Comparison of ENCODE assay signal across 8 cellular contexts in the genomic region with DNA sequence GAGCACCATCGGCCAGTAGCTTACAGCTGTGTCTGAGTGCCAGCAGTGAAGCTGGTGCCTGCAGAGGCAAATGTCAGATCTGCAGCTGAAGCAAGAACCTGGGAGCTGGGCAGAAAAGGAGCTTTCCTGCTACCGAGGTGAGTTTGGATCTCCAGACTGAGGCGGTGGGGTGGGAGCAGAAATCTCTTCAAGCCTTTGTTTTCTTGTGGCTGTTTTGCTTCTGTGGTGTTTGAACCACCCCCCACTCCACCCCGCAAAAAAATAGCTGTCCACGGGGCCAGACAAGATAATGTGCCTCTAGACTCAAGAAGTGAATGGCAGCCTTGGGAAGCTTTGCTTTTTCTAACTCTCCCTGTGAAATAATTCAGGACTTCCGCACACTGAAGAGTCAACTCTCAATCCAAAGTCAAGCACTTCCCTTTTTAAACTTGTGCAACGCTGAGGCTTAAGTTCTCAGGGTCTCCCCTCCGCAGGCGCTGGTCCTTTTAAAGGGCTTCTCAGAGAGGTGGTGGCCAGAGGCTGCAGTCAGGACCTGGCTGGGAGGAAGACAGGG.
DNase-seq lines count a peak whose midpoint lies in the region; ATAC-seq and TF ChIP-seq lines count a peak whose summit lies in the region.

No MANE protein-coding gene starts in this region.

- no peak overlapping the region for H3K23ac ChIP-seq in mesendoderm (ENCODE audit: low read length)

- H3K79me1 ChIP-seq in mesendoderm (ENCODE audit: low read length): no peaks in the 10 kb centered on the region

- peak overlapping the region; percentile 31 for H3K4me3 ChIP-seq in BJ (ENCODE audit: low read depth, low read length)
- peak overlapping the region; percentile 65 for H3K4me3 ChIP-seq in mesendoderm (ENCODE audit: low read length)

- ATAC-seq in HG03159 (IDR thresholded peaks at IDR 0.05; ENCODE audit: unreplicated experiment): peak; percentile 6
- no peak for ATAC-seq in activated naive CD8-positive, alpha-beta T cell treated with anti-CD3 and anti-CD28 coated beads, Interleukin-2, amount 10 ng/mL, durations not matched to agents 7 days and 5 days (ENCODE audit: low read depth)
- ATAC-seq in foreskin keratinocyte: no peak

- H3K79me2 ChIP-seq in mesendoderm (ENCODE audit: control insufficient read depth, insufficient read depth, low read length): no peaks in the 10 kb centered on the region

- H3K27me3 ChIP-seq in BJ (ENCODE audit: control insufficient read depth, insufficient read depth, low read length): peaks cover 9% of the 10 kb centered on the region
- no peaks in the 10 kb centered on the region for H3K27me3 ChIP-seq in mesendoderm (ENCODE audit: insufficient read depth, low read length, poor library complexity)
- H3K27me3 ChIP-seq in foreskin keratinocyte: no peaks in the 10 kb centered on the region

- H3K9me3 Mint-ChIP-seq in activated naive CD8-positive, alpha-beta T cell treated with anti-CD3 and anti-CD28 coated beads, Interleukin-2, amount 10 ng/mL, durations not matched to agents 7 days and 5 days: peaks cover 4% of the 10 kb centered on the region

- H2AK5ac ChIP-seq in mesendoderm (ENCODE audit: low read length): no peak overlapping the region

- CTCF ChIA-PET in BJ (lab: Yijun Ruan, JAX) (interaction anchor here (1.3 to 1.4 kb wide), 2 partner anchors 11 to 96 kb away, joined by 3 to 4 read pairs; no protein-coding TSS in a partner anchor), GM10248 (lab: Yijun Ruan, JAX) (interaction anchor here (1.1 to 3.6 kb wide), 18 partner anchors 8 to 114 kb away, joined by 3 to 39 read pairs (median 5); no protein-coding TSS in a partner anchor)

- H4K8ac ChIP-seq in mesendoderm (ENCODE audit: low read depth, low read length): no peak overlapping the region

- no peak for DNase-seq in BJ (ENCODE audit: low read depth)
- DNase-seq in activated naive CD8-positive, alpha-beta T cell treated with anti-CD3 and anti-CD28 coated beads, Interleukin-2, amount 10 ng/mL, durations not matched to agents 7 days and 5 days: peak; percentile 41
- no peak for DNase-seq in mesendoderm
- no peak for DNase-seq in foreskin keratinocyte
- DNase-seq in NCI-H2081 (lab: John Stamatoyannopoulos, UW): no peak
- DNase-seq in activated CD4-positive, alpha-beta T cell treated with anti-CD3 and anti-CD28 coated beads, Interleukin-2, amount 50 U/mL, for 48 hours: no peak
- DNase-seq in GM10248 (ENCODE audit: extremely low spot score): no peak

- H3K56ac ChIP-seq in mesendoderm (ENCODE audit: low read length): peak overlapping the region; percentile 91

- H3K4ac ChIP-seq in mesendoderm (ENCODE audit: low read depth, low read length): no peak overlapping the region

- H3K4me1 Mint-ChIP-seq in activated naive CD8-positive, alpha-beta T cell treated with anti-CD3 and anti-CD28 coated beads, Interleukin-2, amount 10 ng/mL, durations not matched to agents 7 days and 5 days: peaks cover 43% of the 10 kb centered on the region

- TF ChIP-seq CTCF in BJ (IDR thresholded peaks at IDR 0.05; ENCODE audit: insufficient read depth, low read depth, low read length): no peak
- TF ChIP-seq CTCF in foreskin keratinocyte (conservative IDR thresholded peaks at IDR 0.05): no peak
- TF ChIP-seq CTCF in GM10248 (IDR thresholded peaks at IDR 0.05; ENCODE audit: control extremely low read depth, extremely low read depth, low read depth, missing control alignments): no peak

- no peak overlapping the region for H2BK15ac ChIP-seq in mesendoderm (replicated peaks; ENCODE audit: low read depth)

- peaks cover 5% of the 10 kb centered on the region for H3K4me1 ChIP-seq in mesendoderm (ENCODE audit: control insufficient read depth, low read depth, low read length)
- peaks cover 16% of the 10 kb centered on the region for H3K4me1 ChIP-seq in foreskin keratinocyte

- H3K27ac ChIP-seq in mesendoderm (ENCODE audit: low read depth, low read length): no peak overlapping the region
- H3K27ac ChIP-seq in foreskin keratinocyte: no peak overlapping the region

- H3K36me3 ChIP-seq in BJ (ENCODE audit: control insufficient read depth, insufficient read depth, low read length) (no peaks in the 10 kb centered on the region), mesendoderm (ENCODE audit: control insufficient read depth, insufficient read depth, low read length) (no peaks in the 10 kb centered on the region)

- POLR2A ChIA-PET in BJ (lab: Charles Lee) (no interaction called here), GM10248 (lab: Yijun Ruan, JAX) (no interaction called here)
- POLR2A ChIA-PET in activated naive CD8-positive, alpha-beta T cell treated with anti-CD3 and anti-CD28 coated beads, Interleukin-2, amount 10 ng/mL, durations not matched to agents 7 days and 5 days (lab: Charles Lee): interaction anchor here (0.7 to 3.8 kb wide), 6 partner anchors 17 to 160 kb away, joined by 3 to 23 read pairs (median 6); a partner anchor contains a TSS

- peak overlapping the region; percentile 84 for H3K9ac ChIP-seq in mesendoderm (ENCODE audit: low read length)

- no CpG with 5 or more reads among the region's 9 CpGs for WGBS in mesendoderm (ENCODE audit: extremely low coverage, insufficient coverage, low lambda C conversion rate)

- peak overlapping the region; percentile 93 for H3K4me2 ChIP-seq in mesendoderm (ENCODE audit: low read length)

- H3K4me3 Mint-ChIP-seq in activated naive CD8-positive, alpha-beta T cell treated with anti-CD3 and anti-CD28 coated beads, Interleukin-2, amount 10 ng/mL, durations not matched to agents 7 days and 5 days: peak overlapping the region; percentile 80

- H3K18ac ChIP-seq in mesendoderm (ENCODE audit: low read length): no peak overlapping the region

- peaks cover 36% of the 10 kb centered on the region for H3K36me3 Mint-ChIP-seq in activated naive CD8-positive, alpha-beta T cell treated with anti-CD3 and anti-CD28 coated beads, Interleukin-2, amount 10 ng/mL, durations not matched to agents 7 days and 5 days

- H2BK5ac ChIP-seq in mesendoderm (ENCODE audit: low read length): no peak overlapping the region

- H3K27me3 Mint-ChIP-seq in activated naive CD8-positive, alpha-beta T cell treated with anti-CD3 and anti-CD28 coated beads, Interleukin-2, amount 10 ng/mL, durations not matched to agents 7 days and 5 days: no peaks in the 10 kb centered on the region

- no peak overlapping the region for H4K5ac ChIP-seq in mesendoderm (ENCODE audit: low read length)

- H3K27ac Mint-ChIP-seq in activated naive CD8-positive, alpha-beta T cell treated with anti-CD3 and anti-CD28 coated beads, Interleukin-2, amount 10 ng/mL, durations not matched to agents 7 days and 5 days: peak overlapping the region; percentile 87

- no peak overlapping the region for H2BK120ac ChIP-seq in mesendoderm (ENCODE audit: low read depth, low read length)
